In the genomic region with DNA sequence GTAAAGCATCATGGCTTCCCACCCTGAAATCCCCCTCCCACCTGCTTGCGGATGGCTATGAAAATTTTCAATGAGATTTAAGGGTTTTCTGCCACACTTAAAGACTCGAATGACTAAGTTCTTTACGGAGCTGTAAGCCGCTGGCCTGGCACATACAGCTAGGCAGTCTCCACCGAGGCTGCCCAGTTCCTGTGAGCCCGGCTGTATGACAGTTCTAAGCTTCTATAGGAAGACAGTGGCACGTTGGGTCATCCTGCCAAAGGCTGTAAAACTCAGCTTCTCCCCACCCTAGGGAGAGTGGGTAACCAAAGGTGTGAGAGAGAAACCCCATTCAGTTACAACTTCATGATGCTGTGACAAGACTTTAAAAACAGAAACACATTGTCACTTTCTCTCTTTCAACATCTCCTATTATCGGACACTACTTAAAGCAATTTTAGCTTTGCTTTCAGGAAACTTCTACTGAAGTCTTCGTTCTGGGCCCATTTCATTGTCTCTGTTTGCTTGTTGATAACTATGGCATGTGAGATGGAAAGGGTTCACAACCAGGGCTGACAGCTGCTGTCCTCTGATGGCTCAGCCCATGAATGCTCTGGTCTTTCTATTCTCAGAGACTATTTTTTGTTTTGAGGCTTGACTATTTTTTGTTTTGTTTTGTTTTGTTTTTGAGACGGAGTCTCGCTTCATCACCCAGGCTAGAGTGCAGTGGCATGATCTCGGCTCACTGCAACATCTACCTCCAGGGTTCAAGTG, we compare ENCODE assay signal across 20 cellular contexts. TPM values are rescaled to one million over a fixed set of nuclear protein-coding genes. Genes with fewer than 3 reads are reported as not detected.
DNase-seq lines count a peak whose midpoint lies in the region; ATAC-seq, FAIRE-seq and TF ChIP-seq lines count a peak whose summit lies in the region.
"Had no signal": no experiment of that assay in that cellular context is flagged by ENCODE, and none has a peak within 500 bp of the region (broad histone marks: within the 10 kb centered on the region; RNA-seq: fewer than 3 reads in every experiment).

No MANE protein-coding gene starts in this region.

- no peaks in the 10 kb centered on the region for H3K9me3 Mint-ChIP-seq in T-cell
- H3K9me3 Mint-ChIP-seq: H9 had no signal

- no peak for TF ChIP-seq CTCF in endothelial cell of umbilical vein (IDR thresholded peaks at IDR 0.05; ENCODE audit: extremely low read depth in 1 of 2, insufficient read depth in 1 of 2, low read depth in 1 of 2, low read length in 2 of 2)
- no peak for TF ChIP-seq CTCF in tibial nerve (IDR thresholded peaks at IDR 0.05)

- DNase-seq in stimulated activated CD4-positive, alpha-beta T cell treated with anti-CD3 and anti-CD28 coated beads, Interleukin-4, amount 100 ng/mL, for 24 hours = peak; percentile 24
- no peak for DNase-seq in stimulated activated CD4-positive, alpha-beta T cell treated with anti-CD3 and anti-CD28 coated beads, Interleukin-2, amount 100 ng/mL, for 24 hours
- no peak for DNase-seq in T-cell
- DNase-seq in endothelial cell of umbilical vein (ENCODE audit: low read depth, low spot score) = no peak
- DNase-seq in tibial nerve (ENCODE audit: low spot score in 2 of 2) = no peak
- DNase-seq: activated naive CD4-positive, alpha-beta T cell; cerebellar nuclear complex; EL; H9; Kasumi-1; kidney glomerular epithelial cell; mammary epithelial cell; NCI-H1092; NCI-H2029; pancreas; right cardiac atrium; SIG-M5; thyroid gland had no signal

- intact Hi-C loops in endothelial cell of umbilical vein (cut with micrococcal nuclease) = no loop called here

- WGBS in tibial nerve, 2 donors = 92 to 95% methylated on average over 12 of the region's 12 CpGs

- H3K27ac Mint-ChIP-seq in T-cell = peak overlapping the region; percentile 60 to 61
- H3K27ac Mint-ChIP-seq: H9 had no signal

- H3K4me1 ChIP-seq in endothelial cell of umbilical vein (ENCODE audit: control insufficient read depth, extremely low read depth, insufficient read depth, low read length) (no peaks in the 10 kb centered on the region), tibial nerve (peaks cover 0 to 12% (median 0%) of the 10 kb centered on the region in 4 donors)
- H3K4me1 ChIP-seq: pancreas, thyroid gland had no signal

- peaks cover 92 to 94% (median 93%) of the 10 kb centered on the region in 3 donors for H3K4me1 Mint-ChIP-seq in T-cell

- H3K36me3 Mint-ChIP-seq in T-cell = peaks cover 66% of the 10 kb centered on the region

- POLR2A ChIA-PET in T-cell (lab: Charles Lee) = interaction anchor here (0.5 to 0.6 kb wide), 3 partner anchors 10 to 849 kb away, joined by 3 to 5 read pairs (median 4); no protein-coding TSS in a partner anchor
- POLR2A ChIA-PET in endothelial cell of umbilical vein (lab: Charles Lee) = no interaction called here

- no peak overlapping the region for H3K4me3 ChIP-seq in endothelial cell of umbilical vein (replicated peaks in 1 of 3; ENCODE audit: insufficient read depth in 1 of 3, low read depth in 1 of 3, low read length in 3 of 3)
- H3K4me3 ChIP-seq in tibial nerve = no peak overlapping the region
- H3K4me3 ChIP-seq: pancreas, thyroid gland had no signal

- BruUV-seq in endothelial cell of umbilical vein (replicated peaks; lab: Mats Ljungman, UMichigan) = no TSS peak

- TF ChIP-seq EP300 in tibial nerve (IDR thresholded peaks at IDR 0.05) = no peak

- H3K4me2 ChIP-seq in endothelial cell of umbilical vein (ENCODE audit: insufficient read depth, low read length) = no peak overlapping the region

- H3K36me3 ChIP-seq in endothelial cell of umbilical vein (ENCODE audit: control insufficient read depth in 2 of 2, extremely low read depth in 1 of 2, insufficient read depth in 2 of 2, low read length in 2 of 2) = no peaks in the 10 kb centered on the region
- H3K36me3 ChIP-seq in tibial nerve = peaks cover 0 to 29% (median 0%) of the 10 kb centered on the region in 3 donors
- H3K36me3 ChIP-seq: thyroid gland had no signal

- no peaks in the 10 kb centered on the region for H3K27me3 ChIP-seq in endothelial cell of umbilical vein (ENCODE audit: control insufficient read depth in 2 of 2, insufficient read depth in 2 of 2, low read length in 2 of 2)
- no peaks in the 10 kb centered on the region for H3K27me3 ChIP-seq in tibial nerve
- H3K27me3 ChIP-seq: pancreas, thyroid gland had no signal

- dilution Hi-C loops in endothelial cell of umbilical vein (cut with MboI; ENCODE audit: extremely low pct_ligation_motif_present, low sequenced_read_pairs) = no loop called here

- H4K20me1 ChIP-seq in endothelial cell of umbilical vein (replicated peaks; ENCODE audit: control insufficient read depth, extremely low read depth, insufficient read depth, low read length) = no peaks in the 10 kb centered on the region

- peak; percentile 54 for FAIRE-seq in endothelial cell of umbilical vein (lab: Jason Lieb, UNC)
- FAIRE-seq: pancreas had no signal

- no peaks in the 10 kb centered on the region for H3K27me3 Mint-ChIP-seq in T-cell

- no peaks in the 10 kb centered on the region for H3K79me2 ChIP-seq in endothelial cell of umbilical vein (ENCODE audit: control insufficient read depth, insufficient read depth, low read length)

- no peak overlapping the region for H2AFZ ChIP-seq in endothelial cell of umbilical vein (ENCODE audit: low read depth, low read length)

- TF ChIP-seq POLR2A in endothelial cell of umbilical vein (IDR thresholded peaks at IDR 0.05; ENCODE audit: low read depth, low read length) (no peak), tibial nerve (IDR thresholded peaks at IDR 0.05) (no peak)

- no peak overlapping the region for H3K27ac ChIP-seq in endothelial cell of umbilical vein (ENCODE audit: insufficient read depth, low read depth, low read length)
- no peak overlapping the region for H3K27ac ChIP-seq in tibial nerve
- H3K27ac ChIP-seq: pancreas, thyroid gland had no signal

- H3K9me3 ChIP-seq in endothelial cell of umbilical vein (replicated peaks; ENCODE audit: control insufficient read depth, insufficient read depth, low read length) (no peaks in the 10 kb centered on the region), tibial nerve (no peaks in the 10 kb centered on the region)
- H3K9me3 ChIP-seq: pancreas, thyroid gland had no signal

- CTCF ChIA-PET in T-cell (lab: Charles Lee) = interaction anchor here (0.6 to 2.4 kb wide), 5 partner anchors 30 to 198 kb away, joined by 3 to 14 read pairs (median 3); no protein-coding TSS in a partner anchor
- CTCF ChIA-PET in endothelial cell of umbilical vein (lab: Charles Lee) = interaction anchor here (1.1 kb wide), 1 partner anchor 8 kb away, joined by 3 read pairs; no protein-coding TSS in a partner anchor

- H3K9me1 ChIP-seq in endothelial cell of umbilical vein (replicated peaks; ENCODE audit: control insufficient read depth, extremely low read depth, insufficient read depth, low read length) = no peaks in the 10 kb centered on the region

- ATAC-seq in T-cell (replicated peaks in 1 of 4) (no peak), HG03565 (IDR thresholded peaks at IDR 0.05; ENCODE audit: unreplicated experiment) (no peak), GM19328 (IDR thresholded peaks at IDR 0.05; ENCODE audit: unreplicated experiment) (no peak)
- ATAC-seq: pancreas, right cardiac atrium had no signal

- peak overlapping the region; percentile 18 to 51 (median 32) for H3K4me3 Mint-ChIP-seq in T-cell
- H3K4me3 Mint-ChIP-seq: H9 had no signal

- no peak overlapping the region for H3K9ac ChIP-seq in endothelial cell of umbilical vein (replicated peaks; ENCODE audit: extremely low read depth, insufficient read depth, low read length)

TF ChIP-seq in endothelial cell of umbilical vein, 7 proteins besides CTCF, POLR2A, EP300 and RAD21:
- TF ChIP-seq POLR2AphosphoS5 (IDR thresholded peaks at IDR 0.05; ENCODE audit: insufficient read depth, low read depth, low read length) (no peak), JUN (IDR thresholded peaks at IDR 0.05; ENCODE audit: borderline replicate concordance, insufficient read depth, insufficient read length, low read depth) (no peak), GATA2 (IDR thresholded peaks at IDR 0.05; ENCODE audit: insufficient read depth, insufficient read length, low read depth, low read length) (no peak), EZH2 (IDR thresholded peaks at IDR 0.05; ENCODE audit: borderline replicate concordance, low read depth, low read length, severe bottlenecking) (no peak), MYC (IDR thresholded peaks at IDR 0.05; ENCODE audit: low read depth, low read length) (no peak), FOS (IDR thresholded peaks at IDR 0.05; ENCODE audit: borderline replicate concordance, insufficient read depth, low read length) (no peak)
- TF ChIP-seq, protein P1, sequence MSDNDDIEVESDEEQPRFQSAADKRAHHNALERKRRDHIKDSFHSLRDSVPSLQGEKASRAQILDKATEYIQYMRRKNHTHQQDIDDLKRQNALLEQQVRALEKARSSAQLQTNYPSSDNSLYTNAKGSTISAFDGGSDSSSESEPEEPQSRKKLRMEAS (IDR thresholded peaks at IDR 0.05; ENCODE audit: insufficient read depth, insufficient read length) = no peak

RNA-seq across cellular contexts. Expression of a gene that starts 7.1 kb away (rescaled TPM):
- 100 to 1,000 TPM; 116 to 306 (median 255) TPM for total RNA-seq in T-cell
- 5.8 and 8.8 TPM in 2 replicates for total RNA-seq in endothelial cell of umbilical vein
- 3.5 and 5.3 TPM in 2 replicates for polyA plus RNA-seq in endothelial cell of umbilical vein
- polyA plus RNA-seq in endothelial cell of umbilical vein (2011; cell fraction: cytosol; rRNA removed) = 4.4 and 9.6 TPM in 2 replicates
- polyA plus RNA-seq in endothelial cell of umbilical vein (2011; cell fraction: nucleus; rRNA removed) = 17.3 and 17.7 TPM in 2 replicates
- polyA plus RNA-seq in endothelial cell of umbilical vein (2012) = 7.0 and 9.0 TPM in 2 replicates
- polyA minus RNA-seq in endothelial cell of umbilical vein = 1.6 and 4.6 TPM in 2 replicates
- polyA minus RNA-seq in endothelial cell of umbilical vein (2011; cell fraction: cytosol; rRNA and poly(A)+ RNA removed) = 10.7 TPM
- polyA minus RNA-seq in endothelial cell of umbilical vein (2011; cell fraction: nucleus; rRNA and poly(A)+ RNA removed) = 3.8 and 4.2 TPM in 2 replicates
- 10 to 100 TPM; 12.4 to 71.7 (median 15.6) TPM for total RNA-seq in tibial nerve
